ENCODE assay signal across 1 cellular context in the genomic region with DNA sequence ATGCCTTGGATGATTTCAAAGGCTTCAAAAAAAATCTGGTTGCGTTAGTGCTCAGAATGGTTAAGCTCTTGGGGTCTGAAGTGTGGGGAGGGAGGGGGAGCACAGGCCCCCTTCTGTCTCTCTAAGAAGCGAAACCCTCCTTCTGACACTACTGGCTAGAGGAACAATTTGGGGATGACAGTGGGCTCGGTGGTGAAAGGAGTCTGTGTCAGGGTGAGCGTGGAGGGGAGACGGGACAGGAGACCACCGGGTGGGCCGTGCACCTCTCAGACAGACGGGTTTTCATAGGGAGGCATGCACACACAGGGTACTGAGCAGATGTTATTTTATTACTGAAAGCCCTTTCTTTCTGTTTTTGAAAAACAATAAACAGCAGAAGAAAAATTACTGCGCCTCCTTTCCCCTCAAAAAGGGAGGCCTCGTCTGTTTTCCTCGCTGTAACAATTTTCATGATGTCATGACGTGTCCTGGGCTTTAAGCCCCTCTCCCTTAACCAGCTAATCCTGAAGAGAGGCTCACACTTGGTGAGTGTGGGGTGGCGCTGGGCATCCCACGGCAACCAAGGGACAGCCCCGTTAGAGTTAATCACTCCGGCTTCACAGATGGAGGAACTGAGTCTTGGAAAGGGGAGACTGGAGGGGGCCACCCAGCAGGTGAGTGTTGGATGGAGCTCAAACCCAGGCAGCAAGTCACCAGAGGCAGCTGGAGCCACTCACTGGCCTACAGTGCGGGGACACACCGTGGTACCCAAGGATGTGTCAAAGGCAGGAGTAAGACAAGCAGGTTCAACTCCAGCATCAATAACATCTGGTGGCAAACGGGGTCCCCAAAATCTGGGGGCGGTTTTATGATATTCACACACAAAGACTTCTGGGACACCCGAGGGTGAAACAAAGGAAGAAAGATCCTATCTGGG.
TF ChIP-seq lines count a peak whose summit lies in the region.

No MANE protein-coding gene starts in this region.

TF ChIP-seq in H1, 55 proteins besides CTCF, POLR2A, EP300 and RAD21:
- TF ChIP-seq MAFK (IDR thresholded peaks at IDR 0.05; ENCODE audit: low read depth, low read length), result no peak
- TF ChIP-seq CEBPB (IDR thresholded peaks at IDR 0.05; ENCODE audit: low read depth, low read length), result no peak
- TF ChIP-seq SP2 (IDR thresholded peaks at IDR 0.05; ENCODE audit: low read length), result no peak
- no peak for TF ChIP-seq CHD7 (IDR thresholded peaks at IDR 0.05; ENCODE audit: insufficient replicate concordance, low read length)
- no peak for TF ChIP-seq CBX5 (IDR thresholded peaks at IDR 0.05; ENCODE audit: low read depth, low read length)
- no peak for TF ChIP-seq EZH2 (IDR thresholded peaks at IDR 0.05; ENCODE audit: low read depth, low read length, severe bottlenecking)
- no peak for TF ChIP-seq SRF (IDR thresholded peaks at IDR 0.05; ENCODE audit: low read depth, low read length)
- TF ChIP-seq HDAC2 (IDR thresholded peaks at IDR 0.05; ENCODE audit: borderline replicate concordance in 1 of 2, low read depth in 2 of 2, low read length in 2 of 2), result no peak
- TF ChIP-seq SP4 (IDR thresholded peaks at IDR 0.05; ENCODE audit: low read length), result no peak
- no peak for TF ChIP-seq NANOG (IDR thresholded peaks at IDR 0.05; ENCODE audit: insufficient read depth, low read depth, low read length, poor library complexity, severe bottlenecking)
- no peak for TF ChIP-seq CBX8 (IDR thresholded peaks at IDR 0.05; ENCODE audit: borderline replicate concordance, low read depth, low read length)
- TF ChIP-seq BRCA1 (IDR thresholded peaks at IDR 0.05; ENCODE audit: low read depth, low read length), result no peak
TF ChIP-seq in H1: peak in this region for 0.
